8 cellular contexts compared by ENCODE assay signal in genomic region chr3:10025205-10026083, GRCh38. TPM values are rescaled to one million over a fixed set of nuclear protein-coding genes. Genes with fewer than 3 reads are reported as not detected.
DNase-seq lines count a peak whose midpoint lies in the region; ATAC-seq and TF ChIP-seq lines count a peak whose summit lies in the region.

No MANE protein-coding gene starts in this region.

- H3K4me3 Mint-ChIP-seq in CD8-positive, alpha-beta memory T cell, result peak overlapping the region; percentile 96 to 98 (median 97)

- POLR2A ChIA-PET in CD8-positive, alpha-beta memory T cell (lab: Charles Lee), result interaction anchor here (0.6 to 1.7 kb wide), 4 partner anchors 15 to 223 kb away, joined by 3 to 5 read pairs (median 4); partner anchors contain the start of genes CRELD1, JAGN1 and TATDN2

- H3K36me3 Mint-ChIP-seq in CD8-positive, alpha-beta memory T cell, result peaks cover 0 to 50% (median 14%) of the 10 kb centered on the region in 3 donors

- peak overlapping the region; percentile 82 for H3K9ac ChIP-seq in NT2/D1 (ENCODE audit: insufficient read length, low read depth)

- CTCF ChIA-PET in CD8-positive, alpha-beta memory T cell (lab: Charles Lee), result interaction anchor here (2.0 kb wide), 1 partner anchor 93 kb away, joined by 11 read pairs; the partner anchor contains the start of gene CRELD1

- no peak for DNase-seq in CD8-positive, alpha-beta memory T cell
- no peak for DNase-seq in NT2/D1 (ENCODE audit: low read depth, low spot score)
- DNase-seq in epithelial cell of esophagus (ENCODE audit: low read depth), result no peak
- no peak for DNase-seq in inferior parietal cortex (ENCODE audit: extremely low spot score)
- DNase-seq in NCI-H1417 treated with DMSO at 0.1 percent for 48 hours (lab: John Stamatoyannopoulos, UW), result no peak
- no peak for DNase-seq in NCI-H748 treated with DMSO at 0.1 percent for 48 hours (lab: John Stamatoyannopoulos, UW)

- H3K9me3 Mint-ChIP-seq in CD8-positive, alpha-beta memory T cell, result no peaks in the 10 kb centered on the region

- H3K27ac ChIP-seq in CD8-positive, alpha-beta memory T cell (ENCODE audit: low read depth, low read length), result peak overlapping the region; percentile 91
- peak overlapping the region; percentile 83 for H3K27ac ChIP-seq in neutrophil

- peak overlapping the region; percentile 96 to 99 (median 98) for H3K27ac Mint-ChIP-seq in CD8-positive, alpha-beta memory T cell

- H3K4me1 ChIP-seq in CD8-positive, alpha-beta memory T cell (ENCODE audit: insufficient read depth, low read length), result peaks cover 26% of the 10 kb centered on the region
- H3K4me1 ChIP-seq in NT2/D1 (ENCODE audit: insufficient read depth, insufficient read length), result no peaks in the 10 kb centered on the region
- peaks cover 24% of the 10 kb centered on the region in 2 experiments for H3K4me1 ChIP-seq in neutrophil (ENCODE audit: control insufficient read depth in 1 of 2, insufficient read depth in 1 of 2, low read depth in 1 of 2, low read length in 1 of 2)

- H3K9me3 ChIP-seq in CD8-positive, alpha-beta memory T cell (ENCODE audit: low read length), result no peaks in the 10 kb centered on the region
- H3K9me3 ChIP-seq in NT2/D1 (ENCODE audit: insufficient read depth, low read length) (no peaks in the 10 kb centered on the region), neutrophil (no peaks in the 10 kb centered on the region)

- peaks cover 18 to 47% (median 26%) of the 10 kb centered on the region in 3 donors for H3K4me1 Mint-ChIP-seq in CD8-positive, alpha-beta memory T cell

- ATAC-seq in HG02970 (IDR thresholded peaks at IDR 0.05; ENCODE audit: low FRiP score, unreplicated experiment), result no peak

- H3K27me3 ChIP-seq in CD8-positive, alpha-beta memory T cell (ENCODE audit: insufficient read depth, low read length, poor library complexity, severe bottlenecking), result no peaks in the 10 kb centered on the region
- no peaks in the 10 kb centered on the region for H3K27me3 ChIP-seq in NT2/D1 (ENCODE audit: insufficient read depth, insufficient read length)
- no peaks in the 10 kb centered on the region for H3K27me3 ChIP-seq in neutrophil

- TF ChIP-seq CTCF in epithelial cell of esophagus (IDR thresholded peaks at IDR 0.05; ENCODE audit: insufficient read depth, low read depth, low read length, missing control alignments), result no peak
- no peak for TF ChIP-seq CTCF in neutrophil (IDR thresholded peaks at IDR 0.05)

- H3K27me3 Mint-ChIP-seq in CD8-positive, alpha-beta memory T cell, result no peaks in the 10 kb centered on the region

- peaks cover 17% of the 10 kb centered on the region for H3K36me3 ChIP-seq in CD8-positive, alpha-beta memory T cell (ENCODE audit: insufficient read depth, low read length)
- peaks cover 65% of the 10 kb centered on the region for H3K36me3 ChIP-seq in NT2/D1 (ENCODE audit: insufficient read depth, insufficient read length, low read length)
- peaks cover 33% of the 10 kb centered on the region for H3K36me3 ChIP-seq in neutrophil

- H3K4me3 ChIP-seq in CD8-positive, alpha-beta memory T cell (ENCODE audit: low read length), result peak overlapping the region; percentile 81
- H3K4me3 ChIP-seq in NT2/D1 (ENCODE audit: insufficient read length, low read depth) (peak overlapping the region; percentile 74), epithelial cell of esophagus (ENCODE audit: low read length) (peak overlapping the region; percentile 97), neutrophil (ENCODE audit: low read depth in 1 of 2, low read length in 1 of 2) (peak overlapping the region; percentile 83 to 84)

RNA-seq across cellular contexts. Expression of gene FANCD2, which starts 0.8 kb away (rescaled TPM):
- total RNA-seq in CD8-positive, alpha-beta memory T cell, result 10 to 100 TPM; 55.9 to 56.2 TPM
- polyA plus RNA-seq in CD8-positive, alpha-beta memory T cell, result 6.3 TPM

RNA-seq across cellular contexts. Expression of gene EMC3, which starts 38.8 kb away (rescaled TPM):
- 10 to 100 TPM; 56.3 to 56.8 TPM for total RNA-seq in CD8-positive, alpha-beta memory T cell
- polyA plus RNA-seq in CD8-positive, alpha-beta memory T cell, result 90.9 TPM
